8 cellular contexts compared by ENCODE assay signal in the genomic region with DNA sequence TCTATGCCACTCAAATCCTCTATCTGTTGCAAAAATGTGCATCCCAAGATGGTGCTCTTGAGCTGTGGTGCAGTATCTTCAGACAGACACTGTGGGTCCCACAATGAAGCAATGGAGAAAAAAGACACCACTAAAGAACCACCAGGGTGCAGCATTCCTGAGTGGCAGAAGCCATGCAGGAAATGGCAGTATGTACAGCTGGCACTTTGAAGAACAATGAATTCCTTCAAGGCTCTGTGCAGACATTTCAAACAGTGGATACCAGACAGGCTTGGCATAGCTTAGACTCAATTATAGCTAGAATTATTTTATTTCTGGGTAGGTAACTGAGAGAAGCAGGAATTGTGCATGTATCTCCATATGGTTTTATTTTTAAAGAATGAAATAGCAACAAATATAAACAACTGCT. TPM values are rescaled to one million over a fixed set of nuclear protein-coding genes. Genes with fewer than 3 reads are reported as not detected.
A peak's percentile ranks its signal among the peaks of the same experiment; 100 is the strongest.
DNase-seq lines count a peak whose midpoint lies in the region; ATAC-seq lines count a peak whose summit lies in the region.

No MANE protein-coding gene starts in this region.

- peaks cover 23% of the 10 kb centered on the region for H3K27me3 Mint-ChIP-seq in activated CD4-positive, alpha-beta T cell treated with anti-CD3 and anti-CD28 coated beads, Interleukin-2, amount 10 ng/mL, durations not matched to agents 24 days and 14 days

- H3K4me3 Mint-ChIP-seq in activated CD4-positive, alpha-beta T cell treated with anti-CD3 and anti-CD28 coated beads, Interleukin-2, amount 10 ng/mL, durations not matched to agents 24 days and 14 days, result no peak overlapping the region

- DNase-seq in DMS79 (lab: John Stamatoyannopoulos, UW) (peak; percentile 36), NCI-H226 (peak; percentile 85), foreskin melanocyte (peak; percentile 95), posterior cingulate gyrus (peak in 8 of 10 donors; percentile 45 to 94 (median 70)), mesenteric fat pad (ENCODE audit: low spot score) (no peak)
- peak; percentile 83 for DNase-seq in activated CD4-positive, alpha-beta T cell treated with anti-CD3 and anti-CD28 coated beads, Interleukin-2, amount 10 ng/mL, durations not matched to agents 24 days and 14 days

- peaks cover 3% of the 10 kb centered on the region for H3K4me1 Mint-ChIP-seq in activated CD4-positive, alpha-beta T cell treated with anti-CD3 and anti-CD28 coated beads, Interleukin-2, amount 10 ng/mL, durations not matched to agents 24 days and 14 days

- no peaks in the 10 kb centered on the region for H3K9me3 Mint-ChIP-seq in activated CD4-positive, alpha-beta T cell treated with anti-CD3 and anti-CD28 coated beads, Interleukin-2, amount 10 ng/mL, durations not matched to agents 24 days and 14 days

- intact Hi-C loops in activated CD4-positive, alpha-beta T cell treated with anti-CD3 and anti-CD28 coated beads, Interleukin-2, amount 10 ng/mL, durations not matched to agents 24 days and 14 days (cut with micrococcal nuclease), result loop anchor here (5.0 to 10.0 kb wide), 2 partner anchors 112 to 310 kb away; no protein-coding TSS in a partner anchor
- intact Hi-C loops in posterior cingulate gyrus (cut with DNase I), result loop anchor here (1.0 to 10.0 kb wide), 4 partner anchors 101 to 1900 kb away; partner anchors contain the start of gene HS3ST5

- ATAC-seq in GM19372 (IDR thresholded peaks at IDR 0.05; ENCODE audit: low read depth, unreplicated experiment) (peak; percentile 95), HG03354 (IDR thresholded peaks at IDR 0.05; ENCODE audit: poor library complexity, severe bottlenecking, unreplicated experiment) (peak; percentile 96)

- H3K27ac Mint-ChIP-seq in activated CD4-positive, alpha-beta T cell treated with anti-CD3 and anti-CD28 coated beads, Interleukin-2, amount 10 ng/mL, durations not matched to agents 24 days and 14 days, result no peak overlapping the region

- H3K36me3 Mint-ChIP-seq in activated CD4-positive, alpha-beta T cell treated with anti-CD3 and anti-CD28 coated beads, Interleukin-2, amount 10 ng/mL, durations not matched to agents 24 days and 14 days (ENCODE audit: low read depth), result no peaks in the 10 kb centered on the region

RNA-seq across cellular contexts. Expression of gene HDAC2, which starts 24.0 kb away (rescaled TPM):
- 134 and 139 TPM in 2 replicates for total RNA-seq in activated CD4-positive, alpha-beta T cell treated with anti-CD3 and anti-CD28 coated beads, Interleukin-2, amount 10 ng/mL, durations not matched to agents 24 days and 14 days
- 54.1 TPM for total RNA-seq in mesenteric fat pad
